11 cellular contexts compared by ENCODE assay signal in the genomic region with DNA sequence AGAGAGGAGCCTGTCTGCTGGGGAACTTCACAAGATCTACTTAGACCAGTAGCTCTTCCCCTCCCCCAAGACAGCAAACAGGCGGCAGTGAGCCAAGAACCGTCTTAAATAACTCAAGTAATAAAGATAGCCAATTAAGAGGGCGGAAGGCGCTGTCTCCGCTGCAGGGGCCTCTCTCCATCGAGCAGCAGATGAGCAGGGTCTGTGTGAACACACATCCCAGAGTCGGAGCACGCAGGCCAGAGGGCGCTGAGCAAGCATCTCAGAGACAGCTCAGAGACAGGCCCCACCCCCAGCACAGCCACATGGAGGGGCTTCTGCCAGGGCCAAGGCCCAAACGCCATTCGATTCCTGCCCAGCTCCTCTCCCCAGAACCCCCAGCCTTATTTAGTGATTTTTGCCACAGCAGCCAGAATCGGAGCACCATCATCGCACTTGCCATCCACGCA. TPM values are rescaled to one million over a fixed set of nuclear protein-coding genes. Genes with fewer than 3 reads are reported as not detected.
A peak's percentile ranks its signal among the peaks of the same experiment; 100 is the strongest.
DNase-seq lines count a peak whose midpoint lies in the region; ATAC-seq and TF ChIP-seq lines count a peak whose summit lies in the region.
"Had no signal": no experiment of that assay in that cellular context is flagged by ENCODE, and none has a peak within 500 bp of the region (broad histone marks: within the 10 kb centered on the region; RNA-seq: fewer than 3 reads in every experiment).

No MANE protein-coding gene starts in this region.

- POLR2A ChIA-PET in CD4-positive, alpha-beta T cell (lab: Charles Lee), result interaction anchor here (1.0 to 5.4 kb wide), 6 partner anchors 10 to 129 kb away, joined by 3 to 40 read pairs (median 3); partner anchors contain the start of gene IFFO2

- no peaks in the 10 kb centered on the region for H3K27me3 Mint-ChIP-seq in CD4-positive, alpha-beta T cell
- no peaks in the 10 kb centered on the region for H3K27me3 Mint-ChIP-seq in natural killer cell (ENCODE audit: low read depth in 2 of 2)

- H3K36me3 Mint-ChIP-seq in CD4-positive, alpha-beta T cell (ENCODE audit: low read depth), result peaks cover 4% of the 10 kb centered on the region
- H3K36me3 Mint-ChIP-seq in natural killer cell, result no peaks in the 10 kb centered on the region

- DNase-seq in CD4-positive, alpha-beta T cell, result no peak
- DNase-seq in NCI-H524 (lab: John Stamatoyannopoulos, UW) (peak; percentile 92 to 95), ecto neural progenitor cell (ENCODE audit: low spot score) (peak; percentile 62), natural killer cell (no peak), cerebellar nuclear complex (lab: John Stamatoyannopoulos, UW) (no peak), DMS153 (lab: John Stamatoyannopoulos, UW) (no peak)
- DNase-seq: activated CD4-positive, CD25-positive, alpha-beta regulatory T cell treated with anti-CD3 and anti-CD28 coated beads, Interleukin-2, amount 50 U/mL, for 72 hours; NCI-H1048 had no signal

- H3K4me1 Mint-ChIP-seq in CD4-positive, alpha-beta T cell (ENCODE audit: low read depth), result peaks cover 95% of the 10 kb centered on the region
- H3K4me1 Mint-ChIP-seq in natural killer cell, result peaks cover 75 to 79% of the 10 kb centered on the region in 2 donors

- intact Hi-C loops in CD4-positive, alpha-beta T cell (cut with DNase I, micrococcal nuclease), result no loop called here
- intact Hi-C loops in natural killer cell (cut with micrococcal nuclease), result no loop called here

- H3K4me3 Mint-ChIP-seq in CD4-positive, alpha-beta T cell, result peak overlapping the region; percentile 72
- peak overlapping the region; percentile 66 for H3K4me3 Mint-ChIP-seq in natural killer cell

- peak overlapping the region; percentile 74 for H3K27ac Mint-ChIP-seq in CD4-positive, alpha-beta T cell
- peak overlapping the region; percentile 79 to 100 for H3K27ac Mint-ChIP-seq in natural killer cell

- no peaks in the 10 kb centered on the region for H3K27me3 ChIP-seq in CD4-positive, alpha-beta T cell (ENCODE audit: control insufficient read depth, insufficient read depth, low read length)
- H3K27me3 ChIP-seq: right lobe of liver had no signal

- CTCF ChIA-PET in CD4-positive, alpha-beta T cell (lab: Charles Lee), result interaction anchor here (1.9 kb wide), 1 partner anchor 32 kb away, joined by 8 read pairs; no protein-coding TSS in a partner anchor

- ATAC-seq in CD4-positive, alpha-beta T cell (ENCODE audit: poor library complexity), result no peak
- ATAC-seq in natural killer cell (no peak), HG02981 (IDR thresholded peaks at IDR 0.05; ENCODE audit: unreplicated experiment) (no peak), HG02798 (IDR thresholded peaks at IDR 0.05; ENCODE audit: poor library complexity, unreplicated experiment) (no peak)
- ATAC-seq: right lobe of liver had no signal

- H3K9me3 Mint-ChIP-seq in CD4-positive, alpha-beta T cell, result no peaks in the 10 kb centered on the region
- no peaks in the 10 kb centered on the region for H3K9me3 Mint-ChIP-seq in natural killer cell

- no peaks in the 10 kb centered on the region for H3K9me3 ChIP-seq in CD4-positive, alpha-beta T cell (ENCODE audit: control insufficient read depth, low read length)
- H3K9me3 ChIP-seq: right lobe of liver had no signal

- no peak overlapping the region for H3K27ac ChIP-seq in CD4-positive, alpha-beta T cell (ENCODE audit: low read depth, low read length)
- H3K27ac ChIP-seq: right lobe of liver had no signal

- no peak for TF ChIP-seq CTCF in CD4-positive, alpha-beta T cell (IDR thresholded peaks at IDR 0.05)
- no peak for TF ChIP-seq CTCF in natural killer cell (IDR thresholded peaks at IDR 0.05)

RNA-seq across cellular contexts. Expression of gene IFFO2, which starts 11.1 kb away (rescaled TPM):
- total RNA-seq in CD4-positive, alpha-beta T cell, result 100 to 1,000 TPM; 106 to 112 TPM
- 100 to 1,000 TPM in 1 of 3 donors, 10 to 100 TPM in 2; 52.4 to 105 (median 66.5) TPM for total RNA-seq in natural killer cell

RNA-seq across cellular contexts. Expression of gene ALDH4A1, which starts 43.1 kb away (rescaled TPM):
- under 1 TPM; 0.61 to 0.71 TPM for total RNA-seq in CD4-positive, alpha-beta T cell
- 1 to 10 TPM; 3.4 to 4.1 (median 3.7) TPM for total RNA-seq in natural killer cell

Comparison
In these comparisons a context has a peak if more than half of its experiments do, and no peak if none do; other contexts are left out.
1. DNase-seq: peak in NCI-H524 (2 of 2) and ecto neural progenitor cell (single experiment); none in CD4-positive, alpha-beta T cell (0 of 10), natural killer cell (single experiment), cerebellar nuclear complex (0 of 2) and DMS153 (single experiment).